Comparison of ENCODE assay signal across 21 cellular contexts in the genomic region with DNA sequence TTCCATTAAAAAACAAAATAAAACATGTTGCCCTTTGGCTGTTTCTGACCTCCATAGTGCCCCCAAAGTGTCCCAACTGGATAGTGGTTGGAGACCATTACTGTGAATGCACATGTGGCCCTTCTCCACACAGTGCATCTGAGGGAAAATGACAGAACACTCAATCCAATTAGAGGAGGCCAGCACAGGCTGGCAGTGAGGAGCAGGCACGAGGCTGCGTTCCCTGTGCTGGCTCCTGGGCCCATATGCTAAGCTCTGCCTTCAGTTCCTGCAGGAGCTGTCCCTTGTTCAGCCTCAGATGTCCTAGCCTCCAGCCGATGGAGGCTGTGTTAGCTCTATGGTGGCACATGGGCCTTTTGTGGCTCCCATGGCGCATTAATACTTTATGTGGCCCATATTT.
"Had no signal": no experiment of that assay in that cellular context is flagged by ENCODE, and none has a peak within 500 bp of the region (broad histone marks: within the 10 kb centered on the region; RNA-seq: fewer than 3 reads in every experiment).

No MANE protein-coding gene starts in this region.

- H3K4me3 Mint-ChIP-seq: activated CD4-positive, alpha-beta T cell treated with anti-CD3 and anti-CD28 coated beads, Interleukin-2, amount 10 ng/mL, durations not matched to agents 24 days and 14 days; activated CD8-positive, alpha-beta T cell treated with anti-CD3 and anti-CD28 coated beads, Interleukin-2, amount 10 ng/mL, durations not matched to agents 7 days and 5 days; activated naive CD8-positive, alpha-beta T cell treated with anti-CD3 and anti-CD28 coated beads, Interleukin-2, amount 10 ng/mL, durations not matched to agents 7 days and 5 days; activated T-cell treated with anti-CD3 and anti-CD28 coated beads, Interleukin-2, amount 50 U/mL, for 24 hours; endodermal cell; neural progenitor cell; type B pancreatic cell; WTC11 had no signal

- DNase-seq: activated CD4-positive, alpha-beta T cell treated with anti-CD3 and anti-CD28 coated beads, Interleukin-2, amount 10 ng/mL, durations not matched to agents 24 days and 14 days; activated CD8-positive, alpha-beta T cell treated with anti-CD3 and anti-CD28 coated beads, Interleukin-2, amount 10 ng/mL, durations not matched to agents 7 days and 5 days; activated naive CD4-positive, alpha-beta T cell treated with Interleukin-2 at 50 U/mL for 16 hours; activated naive CD8-positive, alpha-beta T cell treated with anti-CD3 and anti-CD28 coated beads, Interleukin-2, amount 10 ng/mL, durations not matched to agents 7 days and 5 days; activated T-cell treated with anti-CD3 and anti-CD28 coated beads, Interleukin-2, amount 50 U/mL, for 24 hours; amygdala; endodermal cell; foreskin melanocyte; hypothalamus; kidney; left ventricle myocardium inferior; mammary epithelial cell; right cardiac atrium; stimulated activated CD4-positive, alpha-beta T cell treated with anti-CD3 and anti-CD28 coated beads, Interleukin-2, amount 100 ng/mL, for 24 hours; testis had no signal

- H3K27ac ChIP-seq: epithelial cell of prostate, left ventricle myocardium inferior, neural progenitor cell, prostate gland, testis had no signal

- H3K36me3 Mint-ChIP-seq: activated naive CD8-positive, alpha-beta T cell treated with anti-CD3 and anti-CD28 coated beads, Interleukin-2, amount 10 ng/mL, durations not matched to agents 7 days and 5 days; neural progenitor cell; type B pancreatic cell; WTC11 had no signal

- H2AFZ ChIP-seq: neural progenitor cell had no signal

- H3K9me3 ChIP-seq: left ventricle myocardium inferior, prostate gland, testis had no signal

- H3K4me3 ChIP-seq: left ventricle myocardium inferior, neural progenitor cell, prostate gland, testis had no signal

- H3K27me3 Mint-ChIP-seq: activated naive CD8-positive, alpha-beta T cell treated with anti-CD3 and anti-CD28 coated beads, Interleukin-2, amount 10 ng/mL, durations not matched to agents 7 days and 5 days had no signal

- H3K27me3 ChIP-seq: neural progenitor cell, testis had no signal

- H3K27ac Mint-ChIP-seq: activated CD4-positive, alpha-beta T cell treated with anti-CD3 and anti-CD28 coated beads, Interleukin-2, amount 10 ng/mL, durations not matched to agents 24 days and 14 days; activated CD8-positive, alpha-beta T cell treated with anti-CD3 and anti-CD28 coated beads, Interleukin-2, amount 10 ng/mL, durations not matched to agents 7 days and 5 days; activated naive CD8-positive, alpha-beta T cell treated with anti-CD3 and anti-CD28 coated beads, Interleukin-2, amount 10 ng/mL, durations not matched to agents 7 days and 5 days; activated T-cell treated with anti-CD3 and anti-CD28 coated beads, Interleukin-2, amount 50 U/mL, for 24 hours; activated T-helper 2 cell treated with anti-CD3 and anti-CD28 coated beads, Interferon-gamma antibody, Interleukin-2, Interleukin-4, amounts not matched to agents 10 μg/mL and 5 μg/mL and 100 μg/mL, durations not matched to agents 14 hours and 24 hours and 36 hours; endodermal cell; neural progenitor cell; type B pancreatic cell; WTC11 had no signal

- H3K9ac ChIP-seq: neural progenitor cell had no signal

- ATAC-seq: activated CD8-positive, alpha-beta T cell treated with anti-CD3 and anti-CD28 coated beads, Interleukin-2, amount 10 ng/mL, durations not matched to agents 7 days and 5 days; WTC11 had no signal

- H3K9me3 Mint-ChIP-seq: activated CD4-positive, alpha-beta T cell treated with anti-CD3 and anti-CD28 coated beads, Interleukin-2, amount 10 ng/mL, durations not matched to agents 24 days and 14 days; activated naive CD8-positive, alpha-beta T cell treated with anti-CD3 and anti-CD28 coated beads, Interleukin-2, amount 10 ng/mL, durations not matched to agents 7 days and 5 days; activated T-cell treated with anti-CD3 and anti-CD28 coated beads, Interleukin-2, amount 50 U/mL, for 24 hours; activated T-helper 2 cell treated with anti-CD3 and anti-CD28 coated beads, Interferon-gamma antibody, Interleukin-2, Interleukin-4, amounts not matched to agents 10 μg/mL and 5 μg/mL and 100 μg/mL, durations not matched to agents 14 hours and 24 hours and 36 hours; endodermal cell; neural progenitor cell; type B pancreatic cell; WTC11 had no signal

- H3K4me2 ChIP-seq: neural progenitor cell had no signal

- H3K36me3 ChIP-seq: left ventricle myocardium inferior, neural progenitor cell, prostate gland had no signal

- H3K4me1 ChIP-seq: neural progenitor cell, prostate gland, testis had no signal
